ENCODE assay signal across 8 cellular contexts in the genomic region with DNA sequence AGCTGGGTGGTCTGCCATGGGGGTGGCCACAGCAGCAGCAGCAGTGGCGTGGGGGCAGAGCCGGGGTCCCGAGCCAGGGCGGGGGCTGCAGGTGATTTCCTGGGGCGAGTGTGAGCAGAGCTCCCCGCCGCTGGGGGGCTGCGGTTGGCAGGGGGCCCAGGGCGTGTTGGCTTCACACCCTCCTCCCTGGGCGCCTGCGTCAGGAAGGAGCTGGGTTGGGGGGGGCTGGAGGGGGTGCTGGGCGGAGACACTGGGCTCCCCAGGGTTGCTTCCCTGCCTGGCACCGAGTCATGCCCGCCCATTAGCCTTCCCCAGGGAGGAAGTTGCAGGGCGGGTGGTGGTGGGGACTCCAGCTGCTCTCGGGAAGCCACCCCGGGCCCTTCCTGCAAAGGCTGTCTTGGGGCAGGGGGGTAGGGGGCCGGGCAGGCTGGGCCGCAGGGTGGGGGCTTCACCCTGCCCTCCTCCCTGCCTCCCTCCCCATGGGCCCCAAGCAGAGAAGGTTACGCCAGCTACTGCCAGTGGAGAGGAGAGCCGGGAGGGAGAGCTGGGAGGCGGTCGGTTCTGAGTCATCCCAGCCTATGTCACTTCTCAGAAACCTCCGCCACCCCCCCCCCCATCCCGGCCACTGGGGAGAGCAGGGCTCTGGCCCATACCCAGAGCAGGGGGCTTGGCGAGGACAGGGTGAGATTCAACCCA. TPM values are rescaled to one million over a fixed set of nuclear protein-coding genes. Genes with fewer than 3 reads are reported as not detected.
A peak's percentile ranks its signal among the peaks of the same experiment; 100 is the strongest.
DNase-seq lines count a peak whose midpoint lies in the region; ATAC-seq lines count a peak whose summit lies in the region.

No MANE protein-coding gene starts in this region.

- ATAC-seq in HG02884 (IDR thresholded peaks at IDR 0.05; ENCODE audit: unreplicated experiment), result no peak
- no peak for ATAC-seq in HG03280 (IDR thresholded peaks at IDR 0.05; ENCODE audit: unreplicated experiment)

- DNase-seq in CMK (ENCODE audit: low read depth) (peak; percentile 85), LHCN-M2 (ENCODE audit: low read depth) (peak; percentile 96), T-helper 9 cell (peak; percentile 69), brain pericyte (ENCODE audit: low read depth, low spot score) (peak; percentile 93), islet precursor cell (peak; percentile 87), smooth muscle cell of the brain vasculature (ENCODE audit: low read depth, low spot score) (peak; percentile 91)

RNA-seq across cellular contexts. Expression of a gene that starts 4.6 kb away (rescaled TPM):
- 12.6 and 15.6 TPM in 2 replicates for total RNA-seq in LHCN-M2 (2014; rRNA removed)
- polyA plus RNA-seq in LHCN-M2 (2012), result 25.7 TPM

RNA-seq across cellular contexts. Expression of a gene that starts 11.4 kb away (rescaled TPM):
- total RNA-seq in LHCN-M2 (2014; rRNA removed), result 51.3 and 64.1 TPM in 2 replicates
- 246 TPM for polyA plus RNA-seq in LHCN-M2 (2012)

RNA-seq across cellular contexts. Expression of a gene that starts 15.2 kb away (rescaled TPM):
- total RNA-seq in LHCN-M2 (2014; rRNA removed), result 4.6 and 4.7 TPM in 2 replicates
- polyA plus RNA-seq in LHCN-M2 (2012), result 3.7 TPM

RNA-seq across cellular contexts. Expression of a gene that starts 16.2 kb away (rescaled TPM):
- total RNA-seq in LHCN-M2 (2014; rRNA removed), result 253 and 293 TPM in 2 replicates
- polyA plus RNA-seq in LHCN-M2 (2012), result 248 TPM

RNA-seq across cellular contexts. Expression of a gene that starts 22.4 kb away (rescaled TPM):
- 51.8 and 64.4 TPM in 2 replicates for total RNA-seq in LHCN-M2 (2014; rRNA removed)
- polyA plus RNA-seq in LHCN-M2 (2012), result 71.4 TPM
